ENCODE assay signal across 14 cellular contexts in the genomic region with DNA sequence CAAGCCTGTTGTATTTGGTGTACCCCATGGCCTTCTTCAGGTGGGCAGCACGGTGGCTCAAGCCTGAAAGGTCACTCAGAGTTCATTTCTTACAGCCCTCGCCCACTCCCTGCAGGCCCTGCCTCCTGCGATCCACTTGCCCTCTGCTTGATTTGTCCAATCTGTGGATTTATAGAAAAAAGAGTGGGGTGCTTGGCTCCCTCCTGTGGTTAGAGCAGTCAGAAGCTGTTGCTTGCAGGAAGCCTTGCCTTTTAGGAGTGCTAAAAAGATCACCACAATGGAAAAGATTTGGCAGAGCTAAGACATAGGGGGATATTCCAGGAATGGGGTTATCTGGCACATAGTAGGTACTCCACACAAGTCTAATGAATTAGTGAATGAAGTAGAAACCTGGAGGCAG.
A peak's percentile ranks its signal among the peaks of the same experiment; 100 is the strongest.
DNase-seq lines count a peak whose midpoint lies in the region; ATAC-seq and TF ChIP-seq lines count a peak whose summit lies in the region.
"Had no signal": no experiment of that assay in that cellular context is flagged by ENCODE, and none has a peak within 500 bp of the region (broad histone marks: within the 10 kb centered on the region; RNA-seq: fewer than 3 reads in every experiment).

No MANE protein-coding gene starts in this region.

- H3K27ac Mint-ChIP-seq in GM23338: no peak overlapping the region
- H3K27ac Mint-ChIP-seq: T-helper 1 cell treated with Interleukin-12 subunit alpha and Interleukin-12 subunit beta and Interleukin-4 antibody, amounts not matched to agents 30 μg/mL and 1 μg/mL, for 36 hours had no signal

- no peaks in the 10 kb centered on the region for H3K27me3 ChIP-seq in GM23338 (ENCODE audit: insufficient read depth)
- H3K27me3 ChIP-seq in hepatocyte: no peaks in the 10 kb centered on the region
- no peaks in the 10 kb centered on the region for H3K27me3 ChIP-seq in psoas muscle (ENCODE audit: insufficient read depth in 3 of 3, low read length in 2 of 3)
- H3K27me3 ChIP-seq in left lung: no peaks in the 10 kb centered on the region
- H3K27me3 ChIP-seq: testis had no signal

- no peaks in the 10 kb centered on the region for H3K36me3 Mint-ChIP-seq in GM23338 (ENCODE audit: low read depth)

- TF ChIP-seq CTCF in GM23338 (conservative IDR thresholded peaks at IDR 0.05; ENCODE audit: low read depth in 2 of 2) (peak; percentile 42 to 57), hepatocyte (IDR thresholded peaks at IDR 0.05; ENCODE audit: poor library complexity) (peak; percentile 38), psoas muscle (IDR thresholded peaks at IDR 0.05) (peak; percentile 4), left lung (IDR thresholded peaks at IDR 0.05) (peak in 1 of 2 donors; percentile 10)

- H2AFZ ChIP-seq in GM23338 (no peak overlapping the region), hepatocyte (no peak overlapping the region)
- H2AFZ ChIP-seq: PC-9 had no signal

- no peak overlapping the region for H3K4me3 Mint-ChIP-seq in GM23338
- H3K4me3 Mint-ChIP-seq: T-helper 1 cell treated with Interleukin-12 subunit alpha and Interleukin-12 subunit beta and Interleukin-4 antibody, amounts not matched to agents 30 μg/mL and 1 μg/mL, for 36 hours had no signal

- H3K27me3 Mint-ChIP-seq in GM23338 (ENCODE audit: insufficient read depth, low read depth, poor library complexity): peaks cover 7% of the 10 kb centered on the region

- H3K9me2 ChIP-seq in GM23338 (ENCODE audit: insufficient read depth) (no peaks in the 10 kb centered on the region), hepatocyte (replicated peaks; ENCODE audit: insufficient read depth) (no peaks in the 10 kb centered on the region)

- ATAC-seq in GM23338 (no peak; the same call in 2 of the 3 replicates), psoas muscle (no peak), GM18858 (IDR thresholded peaks at IDR 0.05; ENCODE audit: unreplicated experiment) (no peak), left lung (no peak), HG03442 (IDR thresholded peaks at IDR 0.05; ENCODE audit: unreplicated experiment) (no peak)

- H3K4me3 ChIP-seq in GM23338 (no peak overlapping the region), hepatocyte (no peak overlapping the region), psoas muscle (no peak overlapping the region), left lung (no peak overlapping the region)
- H3K4me3 ChIP-seq: PC-9, skin epidermis, testis had no signal

- peaks cover 7% of the 10 kb centered on the region for H3K4me1 Mint-ChIP-seq in GM23338

- H3K4me2 ChIP-seq in GM23338 (no peak overlapping the region), hepatocyte (no peak overlapping the region)
- H3K4me2 ChIP-seq: PC-9 had no signal

- H3K36me3 ChIP-seq in GM23338 (ENCODE audit: insufficient read depth) (no peaks in the 10 kb centered on the region), hepatocyte (replicated peaks; ENCODE audit: insufficient read depth, low read depth) (no peaks in the 10 kb centered on the region), psoas muscle (ENCODE audit: insufficient read depth in 1 of 2, low read depth in 1 of 2) (no peaks in the 10 kb centered on the region), left lung (no peaks in the 10 kb centered on the region)

- H3K79me2 ChIP-seq in GM23338 (replicated peaks; ENCODE audit: insufficient read depth): no peaks in the 10 kb centered on the region
- H3K79me2 ChIP-seq in hepatocyte: no peaks in the 10 kb centered on the region

- intact Hi-C loops in psoas muscle (cut with DNase I): loop anchor here (5.0 to 10.0 kb wide), 3 partner anchors 97 to 392 kb away; no protein-coding TSS in a partner anchor
- intact Hi-C loops in left lung (cut with DNase I): loop anchor here in 1 of 2 donors (10.0 kb wide), 1 partner anchor 100 kb away; no protein-coding TSS in a partner anchor

- WGBS in hepatocyte (ENCODE audit: low lambda C conversion rate, missing lambda C conversion rate): 67% methylated on average over 3 of the region's 3 CpGs
- 69 to 77% (median 70%) methylated on average over 3 of the region's 3 CpGs for WGBS in psoas muscle, 3 donors

- H3K9me3 ChIP-seq in hepatocyte (ENCODE audit: low read depth) (no peaks in the 10 kb centered on the region), psoas muscle (no peaks in the 10 kb centered on the region), left lung (no peaks in the 10 kb centered on the region)
- H3K9me3 ChIP-seq: testis had no signal

- H3K4me1 ChIP-seq in GM23338 (ENCODE audit: insufficient read depth): peaks cover 7% of the 10 kb centered on the region; the same call in 1 of the 2 replicates
- no peaks in the 10 kb centered on the region for H3K4me1 ChIP-seq in hepatocyte (ENCODE audit: insufficient read depth)
- H3K4me1 ChIP-seq in psoas muscle: no peaks in the 10 kb centered on the region
- no peaks in the 10 kb centered on the region for H3K4me1 ChIP-seq in left lung
- H3K4me1 ChIP-seq: testis had no signal

- H3K27ac ChIP-seq in GM23338 (ENCODE audit: low read depth) (no peak overlapping the region), hepatocyte (no peak overlapping the region), psoas muscle (no peak overlapping the region), left lung (no peak overlapping the region)
- H3K27ac ChIP-seq: PC-9, skin epidermis, testis had no signal

- DNase-seq in GM23338 (ENCODE audit: low spot score) (peak; percentile 15), SK-N-DZ (ENCODE audit: low spot score) (peak; percentile 37), hepatocyte (ENCODE audit: low spot score) (no peak), psoas muscle (no peak), Ammon's horn (ENCODE audit: low spot score) (no peak), left lung (no peak)
- DNase-seq: activated CD4-positive, alpha-beta T cell treated with anti-CD3 and anti-CD28 coated beads, Interleukin-2, amount 50 U/mL, for 48 hours; erythroblast; PC-9; testis had no signal

- H3K9me3 Mint-ChIP-seq in GM23338: no peaks in the 10 kb centered on the region
- H3K9me3 Mint-ChIP-seq: T-helper 1 cell treated with Interleukin-12 subunit alpha and Interleukin-12 subunit beta and Interleukin-4 antibody, amounts not matched to agents 30 μg/mL and 1 μg/mL, for 36 hours had no signal

- no peaks in the 10 kb centered on the region for H4K20me1 ChIP-seq in GM23338 (replicated peaks; ENCODE audit: insufficient read depth)
- no peaks in the 10 kb centered on the region for H4K20me1 ChIP-seq in hepatocyte (ENCODE audit: insufficient read depth, poor library complexity, severe bottlenecking)

- no peaks in the 10 kb centered on the region for H3F3A ChIP-seq in GM23338 (replicated peaks; ENCODE audit: low read depth)

TF ChIP-seq in GM23338, 12 proteins besides CTCF, POLR2A, EP300 and RAD21 (continues in another document):
- TF ChIP-seq STAT1 (IDR thresholded peaks at IDR 0.05; ENCODE audit: unreplicated experiment): no peak
- TF ChIP-seq EZH2phosphoT487 (IDR thresholded peaks at IDR 0.05; ENCODE audit: unreplicated experiment): no peak
- TF ChIP-seq, protein P1, sequence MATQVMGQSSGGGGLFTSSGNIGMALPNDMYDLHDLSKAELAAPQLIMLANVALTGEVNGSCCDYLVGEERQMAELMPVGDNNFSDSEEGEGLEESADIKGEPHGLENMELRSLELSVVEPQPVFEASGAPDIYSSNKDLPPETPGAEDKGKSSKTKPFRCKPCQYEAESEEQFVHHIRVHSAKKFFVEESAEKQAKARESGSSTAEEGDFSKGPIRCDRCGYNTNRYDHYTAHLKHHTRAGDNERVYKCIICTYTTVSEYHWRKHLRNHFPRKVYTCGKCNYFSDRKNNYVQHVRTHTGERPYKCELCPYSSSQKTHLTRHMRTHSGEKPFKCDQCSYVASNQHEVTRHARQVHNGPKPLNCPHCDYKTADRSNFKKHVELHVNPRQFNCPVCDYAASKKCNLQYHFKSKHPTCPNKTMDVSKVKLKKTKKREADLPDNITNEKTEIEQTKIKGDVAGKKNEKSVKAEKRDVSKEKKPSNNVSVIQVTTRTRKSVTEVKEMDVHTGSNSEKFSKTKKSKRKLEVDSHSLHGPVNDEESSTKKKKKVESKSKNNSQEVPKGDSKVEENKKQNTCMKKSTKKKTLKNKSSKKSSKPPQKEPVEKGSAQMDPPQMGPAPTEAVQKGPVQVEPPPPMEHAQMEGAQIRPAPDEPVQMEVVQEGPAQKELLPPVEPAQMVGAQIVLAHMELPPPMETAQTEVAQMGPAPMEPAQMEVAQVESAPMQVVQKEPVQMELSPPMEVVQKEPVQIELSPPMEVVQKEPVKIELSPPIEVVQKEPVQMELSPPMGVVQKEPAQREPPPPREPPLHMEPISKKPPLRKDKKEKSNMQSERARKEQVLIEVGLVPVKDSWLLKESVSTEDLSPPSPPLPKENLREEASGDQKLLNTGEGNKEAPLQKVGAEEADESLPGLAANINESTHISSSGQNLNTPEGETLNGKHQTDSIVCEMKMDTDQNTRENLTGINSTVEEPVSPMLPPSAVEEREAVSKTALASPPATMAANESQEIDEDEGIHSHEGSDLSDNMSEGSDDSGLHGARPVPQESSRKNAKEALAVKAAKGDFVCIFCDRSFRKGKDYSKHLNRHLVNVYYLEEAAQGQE (IDR thresholded peaks at IDR 0.05; ENCODE audit: unreplicated experiment): no peak
- TF ChIP-seq ZNF114 (CRISPR knock-in tag; IDR thresholded peaks at IDR 0.05): no peak
- TF ChIP-seq JUNB (IDR thresholded peaks at IDR 0.05; ENCODE audit: unreplicated experiment): no peak
- TF ChIP-seq ZNF331 (CRISPR knock-in tag; IDR thresholded peaks at IDR 0.05; ENCODE audit: low read depth): no peak

Comparison
In these comparisons a context has a peak if more than half of its experiments do, and no peak if none do; other contexts are left out.
1. DNase-seq: peak in GM23338 (single experiment) and SK-N-DZ (single experiment); none in hepatocyte (single experiment), psoas muscle (0 of 2), Ammon's horn (single experiment) and left lung (0 of 2).